ENCODE assay signal across 19 cellular contexts in the genomic region with DNA sequence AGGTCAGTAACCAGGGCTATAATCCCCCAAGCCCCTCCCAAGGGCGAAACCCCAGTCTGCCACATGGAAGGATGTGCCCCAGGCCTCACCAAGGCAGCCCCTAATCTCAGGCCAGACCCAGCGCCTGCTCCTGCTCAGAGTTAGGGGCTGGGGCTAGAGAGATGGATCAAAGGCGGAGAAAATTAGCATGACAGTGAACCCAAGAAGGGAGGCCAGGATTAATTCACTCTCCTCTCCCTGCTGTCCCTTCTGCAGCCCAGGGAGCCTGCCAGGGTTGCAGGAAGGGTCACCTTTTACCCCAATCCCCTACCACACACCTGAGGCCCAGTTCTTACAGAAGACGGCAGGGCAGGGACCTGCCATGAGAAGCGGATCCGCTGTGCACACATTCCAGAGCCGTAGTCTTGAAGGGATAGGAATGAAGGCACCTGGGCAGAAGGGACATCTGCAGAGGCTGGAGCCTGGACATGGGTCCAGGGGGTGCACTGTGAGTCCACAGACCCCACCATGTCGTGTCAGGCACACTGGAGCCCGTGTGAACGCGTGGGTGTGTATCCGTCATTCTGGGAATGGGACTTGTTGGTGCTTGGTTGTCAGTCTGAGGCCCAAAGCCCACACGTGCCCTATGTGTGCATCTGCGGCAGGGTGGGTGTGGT. TPM values are rescaled to one million over a fixed set of nuclear protein-coding genes. Genes with fewer than 3 reads are reported as not detected.
DNase-seq lines count a peak whose midpoint lies in the region; ATAC-seq, FAIRE-seq and TF ChIP-seq lines count a peak whose summit lies in the region.
"Had no signal": no experiment of that assay in that cellular context is flagged by ENCODE, and none has a peak within 500 bp of the region (broad histone marks: within the 10 kb centered on the region; RNA-seq: fewer than 3 reads in every experiment).

No MANE protein-coding gene starts in this region.

- TF ChIP-seq CTCF in Caco-2 (IDR thresholded peaks at IDR 0.05; ENCODE audit: insufficient read depth in 1 of 2, low read depth in 1 of 2, low read length in 1 of 2, severe bottlenecking in 1 of 2, unreplicated experiment in 1 of 2) (no peak), Peyer's patch (IDR thresholded peaks at IDR 0.05) (no peak), kidney (IDR thresholded peaks at IDR 0.05; ENCODE audit: borderline replicate concordance, extremely low read depth, insufficient read depth) (no peak), pancreas (IDR thresholded peaks at IDR 0.05) (no peak), natural killer cell (IDR thresholded peaks at IDR 0.05) (no peak)

- no peaks in the 10 kb centered on the region for H3K36me3 ChIP-seq in Caco-2 (ENCODE audit: control insufficient read depth, insufficient read depth, low read length)
- H3K36me3 ChIP-seq in Peyer's patch: no peaks in the 10 kb centered on the region
- no peaks in the 10 kb centered on the region for H3K36me3 ChIP-seq in kidney (ENCODE audit: control insufficient read depth in 1 of 2, insufficient read depth in 2 of 2, low read length in 2 of 2)
- no peaks in the 10 kb centered on the region for H3K36me3 ChIP-seq in pancreas
- H3K36me3 ChIP-seq: ascending aorta, thoracic aorta had no signal

- ATAC-seq in pancreas: no peak
- no peak for ATAC-seq in natural killer cell
- no peak for ATAC-seq in stimulated activated memory B cell treated with anti-CD40 and anti-IgM and Interleukin-4, amounts not matched to agents 10 μg/mL and 1 μg/mL and 100 μg/mL, for 72 hours
- ATAC-seq: HCT116 had no signal

- BruUV-seq in Caco-2 (replicated peaks; lab: Mats Ljungman, UMichigan): no TSS peak

- intact Hi-C loops in Caco-2 (cut with micrococcal nuclease; ENCODE audit: unreplicated experiment): loop anchor here (10.0 kb wide), 1 partner anchor 1012 kb away; no protein-coding TSS in a partner anchor
- intact Hi-C loops in kidney (cut with DNase I): no loop called here
- intact Hi-C loops in pancreas (cut with DNase I): loop anchor here in 1 of 3 donors (10.0 kb wide), 1 partner anchor 82 kb away; no protein-coding TSS in a partner anchor
- intact Hi-C loops in natural killer cell (cut with micrococcal nuclease): no loop called here

- H3K27me3 ChIP-seq in Caco-2 (replicated peaks; ENCODE audit: control insufficient read depth, insufficient read depth, low read length) (no peaks in the 10 kb centered on the region), Peyer's patch (no peaks in the 10 kb centered on the region), pancreas (no peaks in the 10 kb centered on the region)
- H3K27me3 ChIP-seq: ascending aorta had no signal

- H3K27ac Mint-ChIP-seq in Caco-2 (ENCODE audit: unreplicated experiment) (peak overlapping the region; percentile 82), natural killer cell (no peak overlapping the region)
- no peak overlapping the region for H3K27ac Mint-ChIP-seq in stimulated activated memory B cell treated with anti-CD40 and anti-IgM and Interleukin-4, amounts not matched to agents 10 μg/mL and 1 μg/mL and 100 μg/mL, for 72 hours
- H3K27ac Mint-ChIP-seq: activated naive CD4-positive, alpha-beta T cell treated with anti-CD3 and anti-CD28 coated beads, Interleukin-2, amount 50 U/mL, for 24 hours had no signal

- POLR2A ChIA-PET in Caco-2 (lab: Charles Lee): no interaction called here

- peaks cover 6% of the 10 kb centered on the region for H3K36me3 Mint-ChIP-seq in Caco-2 (ENCODE audit: insufficient read depth, unreplicated experiment)
- H3K36me3 Mint-ChIP-seq in natural killer cell: no peaks in the 10 kb centered on the region
- no peaks in the 10 kb centered on the region for H3K36me3 Mint-ChIP-seq in stimulated activated memory B cell treated with anti-CD40 and anti-IgM and Interleukin-4, amounts not matched to agents 10 μg/mL and 1 μg/mL and 100 μg/mL, for 72 hours
- H3K36me3 Mint-ChIP-seq: activated naive CD4-positive, alpha-beta T cell treated with anti-CD3 and anti-CD28 coated beads, Interleukin-2, amount 50 U/mL, for 24 hours had no signal

- H3K27ac ChIP-seq in Peyer's patch (no peak overlapping the region), kidney (ENCODE audit: low read depth in 2 of 2, low read length in 2 of 2) (no peak overlapping the region), pancreas (no peak overlapping the region)
- H3K27ac ChIP-seq: ascending aorta, thoracic aorta had no signal

- H3K4me1 Mint-ChIP-seq in Caco-2 (ENCODE audit: low read depth, unreplicated experiment): peaks cover 45% of the 10 kb centered on the region
- H3K4me1 Mint-ChIP-seq in natural killer cell: no peaks in the 10 kb centered on the region
- H3K4me1 Mint-ChIP-seq in stimulated activated memory B cell treated with anti-CD40 and anti-IgM and Interleukin-4, amounts not matched to agents 10 μg/mL and 1 μg/mL and 100 μg/mL, for 72 hours: no peaks in the 10 kb centered on the region
- H3K4me1 Mint-ChIP-seq: central memory CD8-positive, alpha-beta T cell had no signal

- no peak overlapping the region for H3K9ac ChIP-seq in kidney (ENCODE audit: low read length in 2 of 2)

- no peak overlapping the region for H3K4me3 Mint-ChIP-seq in Caco-2 (ENCODE audit: unreplicated experiment)
- H3K4me3 Mint-ChIP-seq in natural killer cell: no peak overlapping the region
- no peak overlapping the region for H3K4me3 Mint-ChIP-seq in stimulated activated memory B cell treated with anti-CD40 and anti-IgM and Interleukin-4, amounts not matched to agents 10 μg/mL and 1 μg/mL and 100 μg/mL, for 72 hours
- H3K4me3 Mint-ChIP-seq: activated naive CD4-positive, alpha-beta T cell treated with anti-CD3 and anti-CD28 coated beads, Interleukin-2, amount 50 U/mL, for 24 hours; central memory CD8-positive, alpha-beta T cell had no signal

- H3K9me3 Mint-ChIP-seq in Caco-2 (ENCODE audit: unreplicated experiment) (no peaks in the 10 kb centered on the region), natural killer cell (no peaks in the 10 kb centered on the region)
- H3K9me3 Mint-ChIP-seq in stimulated activated memory B cell treated with anti-CD40 and anti-IgM and Interleukin-4, amounts not matched to agents 10 μg/mL and 1 μg/mL and 100 μg/mL, for 72 hours: no peaks in the 10 kb centered on the region
- H3K9me3 Mint-ChIP-seq: activated naive CD4-positive, alpha-beta T cell treated with anti-CD3 and anti-CD28 coated beads, Interleukin-2, amount 50 U/mL, for 24 hours; central memory CD8-positive, alpha-beta T cell had no signal

- H3K27me3 Mint-ChIP-seq in Caco-2 (ENCODE audit: insufficient read depth, unreplicated experiment) (no peaks in the 10 kb centered on the region), natural killer cell (ENCODE audit: low read depth in 2 of 2) (peaks cover 3 to 7% of the 10 kb centered on the region in 2 donors)
- H3K27me3 Mint-ChIP-seq in stimulated activated memory B cell treated with anti-CD40 and anti-IgM and Interleukin-4, amounts not matched to agents 10 μg/mL and 1 μg/mL and 100 μg/mL, for 72 hours: peaks cover 58% of the 10 kb centered on the region
- H3K27me3 Mint-ChIP-seq: activated naive CD4-positive, alpha-beta T cell treated with anti-CD3 and anti-CD28 coated beads, Interleukin-2, amount 50 U/mL, for 24 hours had no signal

- H3K4me3 ChIP-seq in Caco-2 (ENCODE audit: low read depth, low read length) (no peak overlapping the region), Peyer's patch (no peak overlapping the region), kidney (ENCODE audit: low read length in 2 of 2) (no peak overlapping the region), pancreas (no peak overlapping the region)
- H3K4me3 ChIP-seq: ascending aorta, thoracic aorta had no signal

- TF ChIP-seq POLR2A in Peyer's patch (IDR thresholded peaks at IDR 0.05): no peak

- FAIRE-seq in kidney (lab: Jason Lieb, UNC): no peak
- FAIRE-seq in pancreas (lab: Jason Lieb, UNC): no peak
- FAIRE-seq: GM18507, HTR-8/SVneo, TTC549 had no signal

- H3K9me3 ChIP-seq in Caco-2 (no peaks in the 10 kb centered on the region), Peyer's patch (no peaks in the 10 kb centered on the region), kidney (ENCODE audit: control insufficient read depth in 1 of 2, low read length in 2 of 2) (no peaks in the 10 kb centered on the region), pancreas (no peaks in the 10 kb centered on the region)
- H3K9me3 ChIP-seq: ascending aorta, thoracic aorta had no signal

- H3K4me1 ChIP-seq in Caco-2: peaks cover 61% of the 10 kb centered on the region
- peaks cover 0 to 54% (median 7%) of the 10 kb centered on the region in 4 donors for H3K4me1 ChIP-seq in Peyer's patch
- H3K4me1 ChIP-seq in kidney (ENCODE audit: control insufficient read depth in 1 of 2, insufficient read depth in 1 of 2, low read depth in 1 of 2, low read length in 2 of 2): peaks cover 0 to 5% of the 10 kb centered on the region in 2 donors
- H3K4me1 ChIP-seq in pancreas: peaks cover 33 to 64% (median 41%) of the 10 kb centered on the region in 3 donors
- H3K4me1 ChIP-seq: ascending aorta had no signal

- CTCF ChIA-PET in Caco-2 (lab: Charles Lee): no interaction called here

- 87 to 89% methylated on average over 14 of the region's 14 CpGs for WGBS in pancreas, 2 donors

- peak in 1 of 2 experiments; percentile 35 for DNase-seq in Caco-2
- DNase-seq in Peyer's patch: peak in 2 of 3 donors; percentile 33
- DNase-seq in kidney: peak; percentile 22
- peak; percentile 3 to 48 (median 16) for DNase-seq in pancreas
- no peak for DNase-seq in NK-92 (lab: John Stamatoyannopoulos, UW; ENCODE audit: unreplicated experiment)
- DNase-seq in natural killer cell: no peak
- DNase-seq in NCI-H128 (lab: John Stamatoyannopoulos, UW; ENCODE audit: unreplicated experiment): no peak
- DNase-seq: NCI-H1694, NCI-H2171 treated with DMSO at 0.1 percent for 48 hours, NCI-H526 had no signal

RNA-seq across cellular contexts. Expression of gene ZMIZ1, which starts 11.9 kb away (rescaled TPM):
- 42.3 and 43.7 TPM in 2 replicates for total RNA-seq in Caco-2 (2022)
- total RNA-seq in Peyer's patch: 10 to 100 TPM; 40.4 to 86.7 (median 73.2) TPM
- 97.6 TPM for total RNA-seq in kidney
- 14.2 TPM for polyA plus RNA-seq in kidney (ENCODE audit: insufficient read depth, low read depth, low replicate concordance)
- total RNA-seq in pancreas: 10 to 100 TPM; 21.3 to 45.0 (median 23.5) TPM
- 10 to 100 TPM; 14.5 to 20.8 TPM for polyA plus RNA-seq in pancreas
- 10 to 100 TPM; 36.5 to 51.5 (median 37.9) TPM for total RNA-seq in natural killer cell

Comparison
In these comparisons a context has a peak if more than half of its experiments do, and no peak if none do; other contexts are left out.
1. DNase-seq: peak in Peyer's patch (2 of 3), kidney (single experiment) and pancreas (6 of 6); none in NK-92 (single experiment), natural killer cell (single experiment) and NCI-H128 (single experiment).